Comparison of ENCODE assay signal across 8 cellular contexts in genomic region chrX:154749856-154750255, GRCh38. TPM values are rescaled to one million over a fixed set of nuclear protein-coding genes. Genes with fewer than 3 reads are reported as not detected.
DNase-seq lines count a peak whose midpoint lies in the region; ATAC-seq and TF ChIP-seq lines count a peak whose summit lies in the region.

No MANE protein-coding gene starts in this region.

- no peak for TF ChIP-seq POLR2A in lower leg skin (IDR thresholded peaks at IDR 0.05)

- H3K4me1 ChIP-seq in HUES6 (ENCODE audit: control insufficient read depth, insufficient read depth, low read length) (peaks cover 4% of the 10 kb centered on the region; the same call in 1 of the 2 replicates), adipocyte (ENCODE audit: control insufficient read depth, insufficient read depth, low read length) (peaks cover 11% of the 10 kb centered on the region)

- intact Hi-C loops in lower leg skin (cut with DNase I; ENCODE audit: low total_unique reads), result no loop called here

- peak overlapping the region; percentile 61; the same call in 1 of the 2 replicates for H3K4me3 ChIP-seq in AG04450 (ENCODE audit: low read depth, low read length)
- H3K4me3 ChIP-seq in HUES6 (ENCODE audit: low read depth, low read length), result peak overlapping the region; percentile 67
- H3K4me3 ChIP-seq in adipocyte (ENCODE audit: low read length), result peak overlapping the region; percentile 82
- no peak overlapping the region for H3K4me3 ChIP-seq in lower leg skin (ENCODE audit: low read depth, poor library complexity, severe bottlenecking)

- H3K4me1 Mint-ChIP-seq in memory B cell, result peaks cover 11% of the 10 kb centered on the region

- H3K9ac ChIP-seq in HUES6 (ENCODE audit: low read length) (no peak overlapping the region), adipocyte (ENCODE audit: low read length) (peak overlapping the region; percentile 73)

- no peak overlapping the region for H3K27ac Mint-ChIP-seq in memory B cell

- POLR2A ChIA-PET in AG04450 (lab: Yijun Ruan, JAX), result no interaction called here

- TF ChIP-seq CTCF in AG04450 (IDR thresholded peaks at IDR 0.05; ENCODE audit: low read depth, low read length) (no peak), lower leg skin (IDR thresholded peaks at IDR 0.05) (no peak)

- H3K27ac ChIP-seq in AG04450 (ENCODE audit: low read depth, low read length) (no peak overlapping the region), HUES6 (ENCODE audit: low read depth, low read length) (no peak overlapping the region)

- H3K9me3 ChIP-seq in AG04450 (ENCODE audit: control insufficient read depth, insufficient read depth, low read length) (no peaks in the 10 kb centered on the region), HUES6 (ENCODE audit: control insufficient read depth, insufficient read depth, low read depth, low read length) (peaks cover 13% of the 10 kb centered on the region; the same call in 1 of the 2 replicates), adipocyte (ENCODE audit: control insufficient read depth, low read length) (no peaks in the 10 kb centered on the region)

- H3K27me3 ChIP-seq in AG04450 (ENCODE audit: control insufficient read depth, insufficient read depth, low read length), result no peaks in the 10 kb centered on the region
- peaks cover 48% of the 10 kb centered on the region for H3K27me3 ChIP-seq in HUES6 (ENCODE audit: control insufficient read depth, insufficient read depth, low read length)
- peaks cover 17% of the 10 kb centered on the region for H3K27me3 ChIP-seq in adipocyte (replicated peaks; ENCODE audit: control insufficient read depth, insufficient read depth, low read length)

- H3K36me3 ChIP-seq in HUES6 (ENCODE audit: control insufficient read depth, insufficient read depth, low read length) (no peaks in the 10 kb centered on the region), adipocyte (ENCODE audit: control insufficient read depth, insufficient read depth, low read length, severe bottlenecking) (no peaks in the 10 kb centered on the region)

- no peaks in the 10 kb centered on the region for H3K9me3 Mint-ChIP-seq in memory B cell

- H3K4me3 Mint-ChIP-seq in memory B cell, result peak overlapping the region; percentile 78

- CTCF ChIA-PET in AG04450 (lab: Charles Lee), result interaction anchor here (1.0 to 4.2 kb wide), 10 partner anchors 9 to 202 kb away, joined by 3 to 30 read pairs (median 6); partner anchors contain the start of genes DKC1 and SMIM9

- no peaks in the 10 kb centered on the region for H3K27me3 Mint-ChIP-seq in memory B cell

- no peak for ATAC-seq in memory B cell (ENCODE audit: low read depth)
- no peak for ATAC-seq in HG03342 (IDR thresholded peaks at IDR 0.05; ENCODE audit: unreplicated experiment)
- ATAC-seq in HG03460 (IDR thresholded peaks at IDR 0.05; ENCODE audit: unreplicated experiment), result no peak

- 30 to 55% methylated on average over 6 of the region's 6 CpGs for WGBS in lower leg skin, 2 donors

- no peak for DNase-seq in AG04450 (ENCODE audit: low read depth, low spot score)
- DNase-seq in adipocyte (ENCODE audit: low read depth), result no peak
- DNase-seq in memory B cell (ENCODE audit: low spot score in 2 of 2), result no peak
- no peak for DNase-seq in NCI-H1048 (lab: John Stamatoyannopoulos, UW)
- no peak for DNase-seq in lower leg skin (ENCODE audit: low spot score in 2 of 2)

- no peaks in the 10 kb centered on the region for H3K36me3 Mint-ChIP-seq in memory B cell

RNA-seq across cellular contexts. Expression of gene GAB3, which starts 1.0 kb away (rescaled TPM):
- 2.5 and 2.8 TPM in 2 replicates for polyA plus RNA-seq in AG04450 (2011; rRNA removed)
- 3.7 and 5.1 TPM in 2 replicates for polyA minus RNA-seq in AG04450 (2011; rRNA and poly(A)+ RNA removed)
- total RNA-seq in lower leg skin, result 1 to 10 TPM in 3 of 4 donors, under 1 TPM in 1; 0.30 to 1.8 (median 1.4) TPM

RNA-seq across cellular contexts. Expression of gene DKC1, which starts 12.8 kb away (rescaled TPM):
- 41.5 and 50.5 TPM in 2 replicates for polyA plus RNA-seq in AG04450 (2011; rRNA removed)
- 39.4 and 47.1 TPM in 2 replicates for polyA minus RNA-seq in AG04450 (2011; rRNA and poly(A)+ RNA removed)
- total RNA-seq in lower leg skin, result 10 to 100 TPM; 25.8 to 33.9 (median 29.3) TPM

RNA-seq across cellular contexts. Expression of gene MPP1, which starts 55.4 kb away (rescaled TPM):
- polyA plus RNA-seq in AG04450 (2011; rRNA removed), result 29.7 and 30.3 TPM in 2 replicates
- polyA minus RNA-seq in AG04450 (2011; rRNA and poly(A)+ RNA removed), result 32.3 and 32.4 TPM in 2 replicates
- total RNA-seq in lower leg skin, result 10 to 100 TPM in 2 of 4 donors, 1 to 10 TPM in 2; 8.7 to 14.5 (median 10.5) TPM
